16 cellular contexts compared by ENCODE assay signal in the genomic region with DNA sequence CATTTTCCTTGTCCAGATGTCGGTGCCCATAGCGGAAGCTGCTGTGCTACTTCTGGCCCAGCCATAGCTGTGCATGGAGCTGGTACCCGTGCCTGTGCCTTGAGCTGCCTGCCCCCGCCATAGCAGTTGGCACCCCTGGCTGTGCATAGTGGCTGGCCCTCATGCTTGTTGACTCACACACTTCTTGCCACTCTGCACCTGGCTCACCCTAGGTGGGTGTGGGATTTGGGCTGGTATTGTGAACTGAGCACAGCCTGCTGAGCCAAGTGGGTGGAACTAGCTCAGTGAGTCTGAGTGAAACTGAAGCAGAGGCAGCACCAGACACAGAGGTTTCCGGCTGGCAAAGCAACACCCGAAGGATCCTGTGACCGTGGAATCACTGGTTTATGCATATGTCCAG.
DNase-seq lines count a peak whose midpoint lies in the region; ATAC-seq and TF ChIP-seq lines count a peak whose summit lies in the region.
"Had no signal": no experiment of that assay in that cellular context is flagged by ENCODE, and none has a peak within 500 bp of the region (broad histone marks: within the 10 kb centered on the region; RNA-seq: fewer than 3 reads in every experiment).

No MANE protein-coding gene starts in this region.

- no peaks in the 10 kb centered on the region for H3K27me3 ChIP-seq in stomach
- H3K27me3 ChIP-seq: SJSA1 had no signal

- DNase-seq in NCI-H510A treated with DMSO at 0.1 percent for 48 hours (lab: John Stamatoyannopoulos, UW) (peak; percentile 5), NCI-H510A (lab: John Stamatoyannopoulos, UW) (no peak), NCI-H2029 treated with DMSO at 0.1 percent for 48 hours (lab: John Stamatoyannopoulos, UW) (peak; percentile 4), epithelial cell of esophagus (ENCODE audit: low read depth) (peak; percentile 1), stomach (peak; percentile 26), NCI-H2196 treated with DMSO at 0.1 percent for 48 hours (lab: John Stamatoyannopoulos, UW; ENCODE audit: unreplicated experiment) (no peak), NCI-H1436 (lab: John Stamatoyannopoulos, UW) (no peak)
- DNase-seq: DMS 273 treated with DMSO at 0.1 percent for 48 hours, NCI-H187 treated with DMSO at 0.1 percent for 48 hours, NCI-H446, RPMI8226, SW 1271 had no signal

- no peak for TF ChIP-seq POLR2A in stomach (IDR thresholded peaks at IDR 0.05)

- intact Hi-C loops in stomach (cut with DNase I; ENCODE audit: low total_unique reads) = no loop called here

- TF ChIP-seq CTCF in epithelial cell of esophagus (IDR thresholded peaks at IDR 0.05; ENCODE audit: insufficient read depth, low read depth, low read length, missing control alignments) (no peak), stomach (IDR thresholded peaks at IDR 0.05) (no peak)

- TF ChIP-seq EP300 in stomach (IDR thresholded peaks at IDR 0.05) = no peak

- peaks cover 0 to 3% (median 0%) of the 10 kb centered on the region in 4 donors for H3K9me3 ChIP-seq in stomach

- no peak for ATAC-seq in GM18907 (IDR thresholded peaks at IDR 0.05; ENCODE audit: unreplicated experiment)
- ATAC-seq: HCT116 had no signal

- H3K4me3 ChIP-seq in epithelial cell of esophagus (ENCODE audit: low read length) (no peak overlapping the region), stomach (no peak overlapping the region)
- H3K4me3 ChIP-seq: SJSA1 had no signal

- H3K4me1 ChIP-seq in stomach = no peaks in the 10 kb centered on the region
- H3K4me1 ChIP-seq: SJSA1 had no signal

- no peak overlapping the region for H3K27ac ChIP-seq in stomach
- H3K27ac ChIP-seq: HL-60, SJSA1 had no signal

- WGBS in stomach, 5 donors = 41 to 74% (median 68%) methylated on average over 5 to 7 of the region's 7 CpGs

- no peaks in the 10 kb centered on the region for H3K36me3 ChIP-seq in stomach
- H3K36me3 ChIP-seq: SJSA1 had no signal

Comparison
In these comparisons a context has a peak if more than half of its experiments do, and no peak if none do; other contexts are left out.
1. DNase-seq: peak in NCI-H510A treated with DMSO at 0.1 percent for 48 hours (single experiment), NCI-H2029 treated with DMSO at 0.1 percent for 48 hours (single experiment), epithelial cell of esophagus (single experiment) and stomach (single experiment); none in NCI-H510A (single experiment), NCI-H2196 treated with DMSO at 0.1 percent for 48 hours (single experiment) and NCI-H1436 (single experiment).